ENCODE assay signal across 8 cellular contexts in the genomic region with DNA sequence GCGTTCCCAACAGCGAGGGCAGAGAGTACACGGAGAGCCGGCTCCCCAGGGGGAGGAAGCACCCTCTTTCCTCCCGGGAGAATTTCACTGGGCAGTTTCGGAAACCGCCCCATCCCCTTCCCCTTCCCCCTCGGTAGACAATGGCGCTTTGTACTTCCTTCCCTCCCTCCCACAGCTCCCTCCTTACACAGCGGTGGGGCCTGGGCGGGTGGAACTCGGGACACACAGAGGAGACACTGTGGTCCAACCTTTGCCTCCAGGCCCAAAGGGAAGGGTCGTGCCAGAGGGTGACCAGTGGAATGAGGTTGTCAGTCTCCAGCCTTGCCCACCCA. TPM values are rescaled to one million over a fixed set of nuclear protein-coding genes. Genes with fewer than 3 reads are reported as not detected.
DNase-seq lines count a peak whose midpoint lies in the region; ATAC-seq and TF ChIP-seq lines count a peak whose summit lies in the region.

No MANE protein-coding gene starts in this region.

- H2AK5ac ChIP-seq in neuronal stem cell (ENCODE audit: low read depth, low read length): peak overlapping the region; percentile 85

- peak overlapping the region; percentile 55 for H2BK5ac ChIP-seq in neuronal stem cell (ENCODE audit: low read length)

- no peak overlapping the region for H3K14ac ChIP-seq in neuronal stem cell (ENCODE audit: low read length)

- H3K4me2 ChIP-seq in DND-41 (ENCODE audit: insufficient read depth, low read length) (peak overlapping the region; percentile 99), neuronal stem cell (ENCODE audit: insufficient read depth, low read length, poor library complexity, severe bottlenecking) (peak overlapping the region; percentile 79)

- H3K4me3 ChIP-seq in DND-41 (ENCODE audit: low read depth in 1 of 2, low read length in 2 of 2): peak overlapping the region in 1 of 2 experiments; percentile 87; a peak in 2 of 4 replicates
- peak overlapping the region; percentile 38 for H3K4me3 ChIP-seq in SJSA1
- peak overlapping the region; percentile 73 for H3K4me3 ChIP-seq in fibroblast of pulmonary artery (replicated peaks; ENCODE audit: low read depth, low read length)
- no peak overlapping the region for H3K4me3 ChIP-seq in neuronal stem cell (ENCODE audit: low read length in 2 of 2)

- H3K9ac ChIP-seq in DND-41 (ENCODE audit: low read depth, low read length) (peak overlapping the region; percentile 92), neuronal stem cell (ENCODE audit: low read depth, low read length, poor library complexity) (peak overlapping the region; percentile 82)

- no peaks in the 10 kb centered on the region for H3K9me3 ChIP-seq in DND-41 (ENCODE audit: insufficient read depth, low read length, severe bottlenecking)
- H3K9me3 ChIP-seq in SJSA1 (replicated peaks): no peaks in the 10 kb centered on the region
- H3K9me3 ChIP-seq in neuronal stem cell (replicated peaks in 1 of 2; ENCODE audit: control insufficient read depth in 2 of 2, insufficient read depth in 1 of 2, low read depth in 1 of 2, low read length in 2 of 2): no peaks in the 10 kb centered on the region

- DNase-seq in DND-41 (no peak), SJSA1 (ENCODE audit: low read depth in 1 of 2, low spot score in 2 of 2) (no peak), fibroblast of pulmonary artery (ENCODE audit: low read depth) (peak; percentile 59), neuronal stem cell (ENCODE audit: low spot score) (no peak), NCI-H1105 treated with DMSO at 0.1 percent for 48 hours (lab: John Stamatoyannopoulos, UW) (no peak), NCI-H2081 (lab: John Stamatoyannopoulos, UW) (no peak), RPMI8226 (no peak)

- no peak overlapping the region for H2BK12ac ChIP-seq in neuronal stem cell (ENCODE audit: low read length)

- peaks cover 23% of the 10 kb centered on the region for H3K79me2 ChIP-seq in DND-41 (ENCODE audit: insufficient read depth, low read length)

- H3K36me3 ChIP-seq in DND-41 (ENCODE audit: insufficient read depth, low read length) (peaks cover 35% of the 10 kb centered on the region), SJSA1 (peaks cover 84% of the 10 kb centered on the region), neuronal stem cell (replicated peaks in 1 of 2; ENCODE audit: control insufficient read depth in 2 of 2, insufficient read depth in 2 of 2, low read length in 2 of 2) (peaks cover 11 to 27% of the 10 kb centered on the region in 2 donors)

- H2BK120ac ChIP-seq in neuronal stem cell (ENCODE audit: low read depth, low read length): peak overlapping the region; percentile 33

- no peak overlapping the region for H3K4ac ChIP-seq in neuronal stem cell (ENCODE audit: low read length)

- H4K91ac ChIP-seq in neuronal stem cell (ENCODE audit: low read depth, low read length, poor library complexity): no peak overlapping the region

- peak overlapping the region; percentile 68 for H2BK15ac ChIP-seq in neuronal stem cell (ENCODE audit: low read length)

- H3K4me1 ChIP-seq in DND-41 (ENCODE audit: insufficient read depth, low read length) (peaks cover 48% of the 10 kb centered on the region), SJSA1 (replicated peaks) (peaks cover 32% of the 10 kb centered on the region), neuronal stem cell (ENCODE audit: control insufficient read depth in 2 of 2, insufficient read depth in 1 of 2, low read depth in 1 of 2, low read length in 2 of 2) (peaks cover 7 to 28% of the 10 kb centered on the region in 2 donors)

- TF ChIP-seq CTCF in DND-41 (IDR thresholded peaks at IDR 0.05; ENCODE audit: borderline replicate concordance, extremely low read depth, low read length, poor library complexity, severe bottlenecking) (no peak), fibroblast of pulmonary artery (IDR thresholded peaks at IDR 0.05; ENCODE audit: low read length, missing control alignments) (no peak)

- H3K27me3 ChIP-seq in DND-41 (ENCODE audit: insufficient read depth, low read length, poor library complexity) (no peaks in the 10 kb centered on the region), SJSA1 (replicated peaks) (no peaks in the 10 kb centered on the region), neuronal stem cell (ENCODE audit: control insufficient read depth in 3 of 3, insufficient read depth in 3 of 3, low read depth in 1 of 3, low read length in 3 of 3) (no peaks in the 10 kb centered on the region)

- H4K20me1 ChIP-seq in DND-41 (ENCODE audit: insufficient read depth, low read length): no peaks in the 10 kb centered on the region; the same call in 1 of the 2 replicates

- peak overlapping the region; percentile 96 for H3K18ac ChIP-seq in neuronal stem cell (ENCODE audit: low read length)

- WGBS in neuronal stem cell (ENCODE audit: extremely low coverage in 2 of 2, insufficient read length in 2 of 2, insufficient replicate concordance in 1 of 2), 2 donors: no CpG with 5 or more reads among the region's 13 CpGs

- no peak overlapping the region for H4K8ac ChIP-seq in neuronal stem cell (ENCODE audit: low read depth, low read length)

- H3K27ac ChIP-seq in DND-41 (ENCODE audit: low read length) (peak overlapping the region; percentile 93), SJSA1 (no peak overlapping the region), neuronal stem cell (replicated peaks; ENCODE audit: low read length) (no peak overlapping the region)

- no peak overlapping the region for H3K23ac ChIP-seq in neuronal stem cell (ENCODE audit: low read depth, low read length, poor library complexity)

- no peak for ATAC-seq in DND-41 (ENCODE audit: insufficient read depth, low read depth)
- no peak for ATAC-seq in HG03565 (IDR thresholded peaks at IDR 0.05; ENCODE audit: unreplicated experiment)

- H2AFZ ChIP-seq in DND-41 (ENCODE audit: low read depth, low read length) (peak overlapping the region; percentile 99), neuronal stem cell (ENCODE audit: low read length) (no peak overlapping the region)

- peaks cover 3% of the 10 kb centered on the region for H3K79me1 ChIP-seq in neuronal stem cell (ENCODE audit: low read depth, low read length)

RNA-seq across cellular contexts. Expression of a gene that starts 4.3 kb away (rescaled TPM):
- total RNA-seq in SJSA1 (2014; rRNA removed; shearing (Covaris generic)): 121 and 155 TPM in 2 replicates
- polyA plus RNA-seq in neuronal stem cell (2013, experiment 1 of 2): 25.4 TPM
- polyA plus RNA-seq in neuronal stem cell (2013, experiment 2 of 2): 25.4 TPM

RNA-seq across cellular contexts. Expression of a gene that starts 21.9 kb away (rescaled TPM):
- total RNA-seq in SJSA1 (2014; rRNA removed; shearing (Covaris generic)): 373 and 601 TPM in 2 replicates
- polyA plus RNA-seq in neuronal stem cell (2013, experiment 1 of 2): 44.6 TPM
- polyA plus RNA-seq in neuronal stem cell (2013, experiment 2 of 2): 40.6 TPM

RNA-seq across cellular contexts. Expression of a gene that starts 37.3 kb away (rescaled TPM):
- total RNA-seq in SJSA1 (2014; rRNA removed; shearing (Covaris generic)): 0.13 and 0.21 TPM in 2 replicates
- polyA plus RNA-seq in neuronal stem cell (2013, experiment 1 of 2): 4.8 TPM
- polyA plus RNA-seq in neuronal stem cell (2013, experiment 2 of 2): 4.6 TPM

RNA-seq across cellular contexts. Expression of a gene that starts 54.8 kb away (rescaled TPM):
- total RNA-seq in SJSA1 (2014; rRNA removed; shearing (Covaris generic)): not detected in 2 replicates
- polyA plus RNA-seq in neuronal stem cell (2013, experiment 1 of 2): 12.3 TPM
- 11.3 TPM for polyA plus RNA-seq in neuronal stem cell (2013, experiment 2 of 2)

Comparison
In these comparisons a context has a peak if more than half of its experiments do, and no peak if none do; other contexts are left out.
1. H3K4me3 ChIP-seq: peak in SJSA1 (single experiment) and fibroblast of pulmonary artery (single experiment); none in neuronal stem cell (0 of 2).